In genomic region chr12:106223485-106224391, GRCh38 we compare ENCODE assay signal across 9 cellular contexts. TPM values are rescaled to one million over a fixed set of nuclear protein-coding genes. Genes with fewer than 3 reads are reported as not detected.
DNase-seq lines count a peak whose midpoint lies in the region; FAIRE-seq and TF ChIP-seq lines count a peak whose summit lies in the region.
"Had no signal": no experiment of that assay in that cellular context is flagged by ENCODE, and none has a peak within 500 bp of the region (broad histone marks: within the 10 kb centered on the region; RNA-seq: fewer than 3 reads in every experiment).

No MANE protein-coding gene starts in this region.

- peaks cover 15% of the 10 kb centered on the region for H3K27me3 Mint-ChIP-seq in astrocyte (ENCODE audit: low read depth, unreplicated experiment)

- no peaks in the 10 kb centered on the region for H3K36me3 Mint-ChIP-seq in astrocyte (ENCODE audit: low read depth, unreplicated experiment)

- H3K27me3 ChIP-seq in GM23248 (replicated peaks; ENCODE audit: insufficient read depth) (no peaks in the 10 kb centered on the region), astrocyte (ENCODE audit: insufficient read depth, low read length) (no peaks in the 10 kb centered on the region), spleen (replicated peaks in 1 of 7) (peaks cover 0 to 19% (median 0%) of the 10 kb centered on the region in 7 donors)

- H3K9ac ChIP-seq in GM23248 (no peak overlapping the region), astrocyte (ENCODE audit: low read length) (no peak overlapping the region)

- H3K4me2 ChIP-seq in GM23248 (ENCODE audit: unreplicated experiment) (no peak overlapping the region), astrocyte (ENCODE audit: low read length) (no peak overlapping the region)

- peak; percentile 91 for TF ChIP-seq CTCF in astrocyte (IDR thresholded peaks at IDR 0.05; ENCODE audit: insufficient read depth, low read depth, low read length)
- peak; percentile 74 to 94 (median 89) for TF ChIP-seq CTCF in spleen (IDR thresholded peaks at IDR 0.05 in 8 of 11, conservative IDR thresholded peaks at IDR 0.05 in 3 of 11)

- in situ Hi-C loops in GM23248 (cut with MboI), result no loop called here

- peak; percentile 75 for DNase-seq in DMS 273 (lab: John Stamatoyannopoulos, UW; ENCODE audit: unreplicated experiment)
- DNase-seq in GM23248, result peak; percentile 74
- DNase-seq in NCI-H146 (lab: John Stamatoyannopoulos, UW), result peak; percentile 35
- peak; percentile 55 for DNase-seq in T1000 (lab: John Stamatoyannopoulos, UW)
- no peak for DNase-seq in astrocyte (ENCODE audit: low read depth)
- DNase-seq in hippocampal formation (lab: John Stamatoyannopoulos, UW), result peak; percentile 38 to 66
- DNase-seq in spleen, result peak; percentile 90
- DNase-seq in NCI-H1048 (lab: John Stamatoyannopoulos, UW), result no peak

- no peak for TF ChIP-seq POLR2A in spleen (IDR thresholded peaks at IDR 0.05)

- no peaks in the 10 kb centered on the region for H3K36me3 ChIP-seq in GM23248 (ENCODE audit: low read depth)
- no peaks in the 10 kb centered on the region for H3K36me3 ChIP-seq in astrocyte (ENCODE audit: insufficient read depth, low read length)
- no peaks in the 10 kb centered on the region for H3K36me3 ChIP-seq in spleen

- no peaks in the 10 kb centered on the region for H3K9me3 ChIP-seq in GM23248 (ENCODE audit: low read depth)
- H3K9me3 ChIP-seq in astrocyte (ENCODE audit: insufficient read depth, low read depth, low read length), result no peaks in the 10 kb centered on the region
- peaks cover 0 to 2% (median 0%) of the 10 kb centered on the region in 8 donors for H3K9me3 ChIP-seq in spleen

- WGBS in GM23248 (ENCODE audit: low coverage in 1 of 2, low lambda C conversion rate in 2 of 2, missing lambda C conversion rate in 2 of 2), 2 experiments, result 28 to 30% methylated on average over 9 of the region's 9 CpGs
- 34 to 48% (median 45%) methylated on average over 9 of the region's 9 CpGs for WGBS in spleen, 5 donors

- intact Hi-C loops in spleen (cut with DNase I; ENCODE audit: low total_unique reads), result loop anchor here (5.0 kb wide), 1 partner anchor 806 kb away; no protein-coding TSS in a partner anchor

- H4K20me1 ChIP-seq in GM23248 (ENCODE audit: insufficient read depth) (no peaks in the 10 kb centered on the region), astrocyte (ENCODE audit: insufficient read depth, low read length) (no peaks in the 10 kb centered on the region)

- H3F3A ChIP-seq in GM23248 (ENCODE audit: insufficient read depth), result 0 out of 2 replicates have a peak, but pooled peaks cover 4% of the 10 kb centered on the region

- H3K4me1 Mint-ChIP-seq in astrocyte (ENCODE audit: low read depth, unreplicated experiment), result peaks cover 7% of the 10 kb centered on the region

- H3K79me2 ChIP-seq in GM23248 (ENCODE audit: insufficient read depth) (no peaks in the 10 kb centered on the region), astrocyte (ENCODE audit: insufficient read depth, low read length) (no peaks in the 10 kb centered on the region)

- H3K27ac ChIP-seq in GM23248 (no peak overlapping the region), astrocyte (ENCODE audit: low read depth, low read length) (no peak overlapping the region), spleen (no peak overlapping the region)

- no peak for FAIRE-seq in astrocyte (lab: Jason Lieb, UNC)

- H3K4me3 ChIP-seq in GM23248 (no peak overlapping the region), astrocyte (ENCODE audit: insufficient read depth, low read depth, low read length) (no peak overlapping the region), spleen (no peak overlapping the region)

- no peaks in the 10 kb centered on the region for H3K9me2 ChIP-seq in GM23248 (ENCODE audit: insufficient read depth)

- H3K4me3 Mint-ChIP-seq in astrocyte (ENCODE audit: unreplicated experiment), result no peak overlapping the region
- H3K4me3 Mint-ChIP-seq: T-helper 1 cell treated with Interleukin-12 subunit alpha and Interleukin-12 subunit beta and Interleukin-4 antibody, amounts not matched to agents 30 μg/mL and 1 μg/mL, for 36 hours had no signal

- peaks cover 2% of the 10 kb centered on the region for H3K9me3 Mint-ChIP-seq in astrocyte (ENCODE audit: unreplicated experiment)
- H3K9me3 Mint-ChIP-seq: T-helper 1 cell treated with Interleukin-12 subunit alpha and Interleukin-12 subunit beta and Interleukin-4 antibody, amounts not matched to agents 30 μg/mL and 1 μg/mL, for 36 hours had no signal

- peak overlapping the region; percentile 59; the same call in 1 of the 2 replicates for H2AFZ ChIP-seq in GM23248
- no peak overlapping the region for H2AFZ ChIP-seq in astrocyte (ENCODE audit: low read depth, low read length)

- H3K27ac Mint-ChIP-seq in astrocyte (ENCODE audit: unreplicated experiment), result no peak overlapping the region
- H3K27ac Mint-ChIP-seq: T-helper 1 cell treated with Interleukin-12 subunit alpha and Interleukin-12 subunit beta and Interleukin-4 antibody, amounts not matched to agents 30 μg/mL and 1 μg/mL, for 36 hours had no signal

- H3K4me1 ChIP-seq in GM23248 (ENCODE audit: insufficient read depth) (peaks cover 11% of the 10 kb centered on the region), astrocyte (ENCODE audit: insufficient read depth, low read length) (no peaks in the 10 kb centered on the region), spleen (peaks cover 0 to 24% (median 16%) of the 10 kb centered on the region in 6 donors)

RNA-seq across cellular contexts. Expression of gene CKAP4, which starts 24.1 kb away (rescaled TPM):
- 210 and 219 TPM in 2 replicates for total RNA-seq in GM23248 (2014; rRNA removed; shearing (Covaris generic))
- polyA plus RNA-seq in GM23248 (2016; fragmentation: Nextera tagmentation; extraction: Ambion mirVana), result 318 and 335 TPM in 2 replicates
- 324 and 392 TPM in 2 replicates for total RNA-seq in astrocyte
- 10 to 100 TPM; 21.6 to 63.0 (median 39.7) TPM for total RNA-seq in spleen
- 1 to 10 TPM; 4.5 to 8.9 (median 5.3) TPM for polyA plus RNA-seq in spleen

Comparison
In these comparisons a context has a peak if more than half of its experiments do, and no peak if none do; other contexts are left out.
1. DNase-seq: peak in DMS 273 (single experiment), GM23248 (single experiment), NCI-H146 (single experiment), T1000 (single experiment), hippocampal formation (2 of 2) and spleen (single experiment); none in astrocyte (single experiment) and NCI-H1048 (single experiment).